ENCODE assay signal across 21 cellular contexts in genomic region chr7:47383696-47384445, GRCh38.
DNase-seq lines count a peak whose midpoint lies in the region; ATAC-seq, FAIRE-seq and TF ChIP-seq lines count a peak whose summit lies in the region.
"Had no signal": no experiment of that assay in that cellular context is flagged by ENCODE, and none has a peak within 500 bp of the region (broad histone marks: within the 10 kb centered on the region; RNA-seq: fewer than 3 reads in every experiment).

No MANE protein-coding gene starts in this region.

- peak; percentile 27 for FAIRE-seq in urothelium cell line (lab: Jason Lieb, UNC)
- FAIRE-seq: D721Med had no signal

- no peak overlapping the region for H2AFZ ChIP-seq in SK-N-SH (ENCODE audit: low read depth)

- peaks cover 0 to 59% of the 10 kb centered on the region in 2 experiments for H3K36me3 ChIP-seq in SK-N-SH (replicated peaks in 1 of 2; ENCODE audit: control insufficient read depth in 1 of 2, insufficient read depth in 2 of 2, low read length in 1 of 2)
- no peaks in the 10 kb centered on the region for H3K36me3 ChIP-seq in sigmoid colon
- H3K36me3 ChIP-seq: HAP-1 had no signal

- H3K36me3 Mint-ChIP-seq in chondrocyte (ENCODE audit: low read depth): peaks cover 48% of the 10 kb centered on the region
- H3K36me3 Mint-ChIP-seq: CD4-positive, alpha-beta memory T cell had no signal

- CTCF ChIA-PET in SK-N-SH (lab: Yijun Ruan, JAX): interaction anchor here (0.5 to 2.0 kb wide), 4 partner anchors 10 to 462 kb away, joined by 3 to 8 read pairs (median 4); no protein-coding TSS in a partner anchor

- DNase-seq in SK-N-SH: no peak
- DNase-seq in chondrocyte (ENCODE audit: low spot score): no peak
- DNase-seq in sigmoid colon: peak; percentile 39
- DNase-seq in urothelium cell line (ENCODE audit: low spot score): no peak
- no peak for DNase-seq in mesenteric fat pad (ENCODE audit: low spot score)
- no peak for DNase-seq in CD1c-positive myeloid dendritic cell (ENCODE audit: extremely low spot score)
- DNase-seq: CD4-positive, alpha-beta memory T cell; DMS79 treated with DMSO at 0.1 percent for 48 hours; KBM-7; NCI-H1436 treated with DMSO at 0.1 percent for 48 hours; NCI-H2029 treated with DMSO at 0.1 percent for 48 hours; NCI-H2171 treated with DMSO at 0.1 percent for 48 hours; NCI-H446 treated with DMSO at 0.1 percent for 48 hours; NK-92 treated with Interleukin-12 subunit alpha and Interleukin-12 subunit beta, amount 100 ng/mL, for 24 hours; RPMI8226 had no signal

- POLR2A ChIA-PET in SK-N-SH (lab: Yijun Ruan, JAX): no interaction called here

- no peak overlapping the region for H3K4me3 Mint-ChIP-seq in chondrocyte (ENCODE audit: unreplicated experiment)
- H3K4me3 Mint-ChIP-seq: B cell; CD4-positive, alpha-beta memory T cell had no signal

- TF ChIP-seq EP300 in SK-N-SH (IDR thresholded peaks at IDR 0.05; ENCODE audit: borderline replicate concordance in 1 of 2, low read depth in 1 of 2, low read length in 1 of 2) (no peak), sigmoid colon (IDR thresholded peaks at IDR 0.05) (no peak)

- no peak overlapping the region for H3K9ac ChIP-seq in SK-N-SH

- no peak for TF ChIP-seq POLR2A in sigmoid colon (IDR thresholded peaks at IDR 0.05)

- H3K4me3 ChIP-seq in SK-N-SH (ENCODE audit: low read depth in 2 of 2, low read length in 1 of 2) (no peak overlapping the region), sigmoid colon (no peak overlapping the region)
- H3K4me3 ChIP-seq: HAP-1 had no signal

- H3K9me2 ChIP-seq in SK-N-SH: no peaks in the 10 kb centered on the region

- H3K4me1 ChIP-seq in SK-N-SH (ENCODE audit: control insufficient read depth in 1 of 2, insufficient read depth in 2 of 2, low read depth in 1 of 2, low read length in 1 of 2) (peaks cover 10 to 14% of the 10 kb centered on the region in 2 experiments; a peak in 3 of 4 replicates), sigmoid colon (peaks cover 0 to 17% (median 16%) of the 10 kb centered on the region in 4 donors)

- 86% methylated on average over 10 of the region's 10 CpGs for WGBS in SK-N-SH (ENCODE audit: low lambda C conversion rate)
- WGBS in sigmoid colon, 2 donors: 79 to 89% methylated on average over 10 of the region's 10 CpGs

- H3K9me3 ChIP-seq in SK-N-SH: no peaks in the 10 kb centered on the region
- no peaks in the 10 kb centered on the region for H3K9me3 ChIP-seq in sigmoid colon
- H3K9me3 ChIP-seq: HAP-1 had no signal

- no peaks in the 10 kb centered on the region for H3K9me3 Mint-ChIP-seq in chondrocyte (ENCODE audit: low read depth)

- no peak overlapping the region for H3K27ac ChIP-seq in SK-N-SH (ENCODE audit: low read depth in 2 of 2, low read length in 1 of 2)
- H3K27ac ChIP-seq in sigmoid colon: no peak overlapping the region
- H3K27ac ChIP-seq: 22Rv1 had no signal

- peaks cover 16% of the 10 kb centered on the region for H3F3A ChIP-seq in SK-N-SH (replicated peaks; ENCODE audit: insufficient read depth)

- H3K4me2 ChIP-seq in SK-N-SH: no peak overlapping the region

- peak overlapping the region; percentile 64 for H3K27ac Mint-ChIP-seq in chondrocyte (ENCODE audit: unreplicated experiment)
- H3K27ac Mint-ChIP-seq: B cell; CD4-positive, alpha-beta memory T cell had no signal

- peaks cover 81% of the 10 kb centered on the region for H3K4me1 Mint-ChIP-seq in chondrocyte (ENCODE audit: low read depth)
- H3K4me1 Mint-ChIP-seq: B cell; CD4-positive, alpha-beta memory T cell had no signal

- no peak for TF ChIP-seq CTCF in SK-N-SH (IDR thresholded peaks at IDR 0.05)
- no peak for TF ChIP-seq CTCF in chondrocyte (IDR thresholded peaks at IDR 0.05)
- TF ChIP-seq CTCF in sigmoid colon (IDR thresholded peaks at IDR 0.05): no peak

- peaks cover 19% of the 10 kb centered on the region for H4K20me1 ChIP-seq in SK-N-SH (ENCODE audit: insufficient read depth)

- no peaks in the 10 kb centered on the region for H3K27me3 Mint-ChIP-seq in chondrocyte (ENCODE audit: low read depth)
- H3K27me3 Mint-ChIP-seq: B cell had no signal

- intact Hi-C loops in sigmoid colon (cut with DNase I): no loop called here

- H3K79me2 ChIP-seq in SK-N-SH (ENCODE audit: insufficient read depth): no peaks in the 10 kb centered on the region

- ATAC-seq in SK-N-SH treated with all-trans-retinoic acid at 6 μM for 48 hours (no peak), HG02973 (IDR thresholded peaks at IDR 0.05; ENCODE audit: unreplicated experiment) (no peak)

- no peaks in the 10 kb centered on the region for H3K27me3 ChIP-seq in SK-N-SH (ENCODE audit: insufficient read depth)
- H3K27me3 ChIP-seq in sigmoid colon: no peaks in the 10 kb centered on the region

- no peak for TF ChIP-seq RAD21 in SK-N-SH (IDR thresholded peaks at IDR 0.05; ENCODE audit: low read length)

TF ChIP-seq in SK-N-SH, 30 proteins besides CTCF, POLR2A, EP300 and RAD21:
- TF ChIP-seq POLR2AphosphoS5 (IDR thresholded peaks at IDR 0.05; ENCODE audit: low read depth, low read length) (0 out of 2 replicates have a peak, but pooled peaks have one; percentile 6), SIN3A (IDR thresholded peaks at IDR 0.05; ENCODE audit: borderline replicate concordance, low read depth, low read length) (no peak)
- TF ChIP-seq, protein P1, sequence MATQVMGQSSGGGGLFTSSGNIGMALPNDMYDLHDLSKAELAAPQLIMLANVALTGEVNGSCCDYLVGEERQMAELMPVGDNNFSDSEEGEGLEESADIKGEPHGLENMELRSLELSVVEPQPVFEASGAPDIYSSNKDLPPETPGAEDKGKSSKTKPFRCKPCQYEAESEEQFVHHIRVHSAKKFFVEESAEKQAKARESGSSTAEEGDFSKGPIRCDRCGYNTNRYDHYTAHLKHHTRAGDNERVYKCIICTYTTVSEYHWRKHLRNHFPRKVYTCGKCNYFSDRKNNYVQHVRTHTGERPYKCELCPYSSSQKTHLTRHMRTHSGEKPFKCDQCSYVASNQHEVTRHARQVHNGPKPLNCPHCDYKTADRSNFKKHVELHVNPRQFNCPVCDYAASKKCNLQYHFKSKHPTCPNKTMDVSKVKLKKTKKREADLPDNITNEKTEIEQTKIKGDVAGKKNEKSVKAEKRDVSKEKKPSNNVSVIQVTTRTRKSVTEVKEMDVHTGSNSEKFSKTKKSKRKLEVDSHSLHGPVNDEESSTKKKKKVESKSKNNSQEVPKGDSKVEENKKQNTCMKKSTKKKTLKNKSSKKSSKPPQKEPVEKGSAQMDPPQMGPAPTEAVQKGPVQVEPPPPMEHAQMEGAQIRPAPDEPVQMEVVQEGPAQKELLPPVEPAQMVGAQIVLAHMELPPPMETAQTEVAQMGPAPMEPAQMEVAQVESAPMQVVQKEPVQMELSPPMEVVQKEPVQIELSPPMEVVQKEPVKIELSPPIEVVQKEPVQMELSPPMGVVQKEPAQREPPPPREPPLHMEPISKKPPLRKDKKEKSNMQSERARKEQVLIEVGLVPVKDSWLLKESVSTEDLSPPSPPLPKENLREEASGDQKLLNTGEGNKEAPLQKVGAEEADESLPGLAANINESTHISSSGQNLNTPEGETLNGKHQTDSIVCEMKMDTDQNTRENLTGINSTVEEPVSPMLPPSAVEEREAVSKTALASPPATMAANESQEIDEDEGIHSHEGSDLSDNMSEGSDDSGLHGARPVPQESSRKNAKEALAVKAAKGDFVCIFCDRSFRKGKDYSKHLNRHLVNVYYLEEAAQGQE (IDR thresholded peaks at IDR 0.05; ENCODE audit: low read depth, low read length): no peak

TF ChIP-seq in SK-N-SH treated with all-trans-retinoic acid at 6 μM for 48 hours, 23 proteins besides CTCF, POLR2A, EP300 and RAD21:
- no peak for TF ChIP-seq PPARA (CRISPR knock-in tag; IDR thresholded peaks at IDR 0.05; ENCODE audit: borderline replicate concordance)
- no peak for TF ChIP-seq ZNF565 (CRISPR knock-in tag; conservative IDR thresholded peaks at IDR 0.05; ENCODE audit: low read depth)
- no peak for TF ChIP-seq TCF4 (CRISPR knock-in tag; IDR thresholded peaks at IDR 0.05; ENCODE audit: borderline replicate concordance)
- TF ChIP-seq ARNTL (CRISPR knock-in tag; IDR thresholded peaks at IDR 0.05; ENCODE audit: borderline replicate concordance, low read depth): no peak
- TF ChIP-seq ZFP3 (CRISPR knock-in tag; IDR thresholded peaks at IDR 0.05): no peak
- no peak for TF ChIP-seq ZNF8 (CRISPR knock-in tag; IDR thresholded peaks at IDR 0.05)
- TF ChIP-seq ISL1 (CRISPR knock-in tag; IDR thresholded peaks at IDR 0.05): no peak
- no peak for TF ChIP-seq ESRRG (CRISPR knock-in tag; IDR thresholded peaks at IDR 0.05)
- TF ChIP-seq CSDC2 (CRISPR knock-in tag; IDR thresholded peaks at IDR 0.05): no peak
- TF ChIP-seq SNAI2 (CRISPR knock-in tag; IDR thresholded peaks at IDR 0.05): no peak
- no peak for TF ChIP-seq ZNF70 (CRISPR knock-in tag; IDR thresholded peaks at IDR 0.05)
- TF ChIP-seq, protein P2, sequence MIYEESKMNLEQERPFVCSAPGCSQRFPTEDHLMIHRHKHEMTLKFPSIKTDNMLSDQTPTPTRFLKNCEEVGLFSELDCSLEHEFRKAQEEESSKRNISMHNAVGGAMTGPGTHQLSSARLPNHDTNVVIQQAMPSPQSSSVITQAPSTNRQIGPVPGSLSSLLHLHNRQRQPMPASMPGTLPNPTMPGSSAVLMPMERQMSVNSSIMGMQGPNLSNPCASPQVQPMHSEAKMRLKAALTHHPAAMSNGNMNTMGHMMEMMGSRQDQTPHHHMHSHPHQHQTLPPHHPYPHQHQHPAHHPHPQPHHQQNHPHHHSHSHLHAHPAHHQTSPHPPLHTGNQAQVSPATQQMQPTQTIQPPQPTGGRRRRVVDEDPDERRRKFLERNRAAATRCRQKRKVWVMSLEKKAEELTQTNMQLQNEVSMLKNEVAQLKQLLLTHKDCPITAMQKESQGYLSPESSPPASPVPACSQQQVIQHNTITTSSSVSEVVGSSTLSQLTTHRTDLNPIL (CRISPR knock-in tag; IDR thresholded peaks at IDR 0.05; ENCODE audit: low read depth): no peak
- TF ChIP-seq BACH2 (CRISPR knock-in tag; IDR thresholded peaks at IDR 0.05; ENCODE audit: borderline replicate concordance): no peak
- no peak for TF ChIP-seq OSR1 (CRISPR knock-in tag; IDR thresholded peaks at IDR 0.05)
